Comparison of ENCODE assay signal across 8 cellular contexts in the genomic region with DNA sequence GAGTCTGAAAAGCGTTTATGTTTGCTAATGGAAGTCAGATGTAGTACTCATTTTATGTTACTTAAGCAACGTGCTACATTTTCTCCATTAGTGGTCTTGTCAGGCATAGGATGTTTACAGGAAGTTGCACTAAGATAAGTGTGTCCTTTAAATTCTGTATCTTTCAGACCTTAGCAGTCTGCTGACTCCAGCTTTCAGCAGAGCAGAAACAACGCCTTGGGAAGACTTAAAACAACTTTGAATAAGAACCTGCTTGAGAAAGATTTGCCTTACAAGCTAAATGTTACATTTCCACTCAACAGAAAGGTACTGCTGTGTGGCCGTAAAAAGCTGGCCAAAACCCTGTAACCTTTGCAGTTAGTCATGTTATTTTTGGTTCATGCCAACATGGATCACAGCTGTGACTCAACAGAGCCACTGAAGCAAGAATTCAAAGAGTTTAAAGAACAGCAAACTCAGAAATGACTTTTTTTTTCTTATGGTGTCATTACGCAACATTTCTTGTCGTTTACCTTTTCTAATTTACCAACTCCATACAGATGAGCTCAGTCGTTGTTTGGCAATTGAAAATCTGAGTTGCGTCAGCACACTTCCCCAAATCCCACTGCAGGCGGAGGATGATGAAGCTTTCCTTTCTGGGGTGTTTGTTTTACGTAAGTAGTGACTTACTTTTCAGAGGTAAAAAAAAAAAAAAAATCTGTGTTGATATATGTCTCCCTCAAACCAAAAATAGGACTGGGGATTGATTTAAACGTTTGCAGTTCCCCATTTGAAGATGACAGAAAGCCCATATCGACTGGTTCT. TPM values are rescaled to one million over a fixed set of nuclear protein-coding genes. Genes with fewer than 3 reads are reported as not detected.
DNase-seq lines count a peak whose midpoint lies in the region; ATAC-seq and TF ChIP-seq lines count a peak whose summit lies in the region.

No MANE protein-coding gene starts in this region.

- H3K9me3 ChIP-seq in hepatocyte (ENCODE audit: low read depth), result no peaks in the 10 kb centered on the region

- H3K27ac ChIP-seq in hepatocyte, result peak overlapping the region; percentile 82
- H3K27ac ChIP-seq in urinary bladder (ENCODE audit: low read depth), result peak overlapping the region; percentile 57

- CTCF ChIA-PET in activated naive CD4-positive, alpha-beta T cell treated with anti-CD3 and anti-CD28 coated beads for 36 hours (lab: Charles Lee), result interaction anchor here (0.6 to 0.7 kb wide), 3 partner anchors 10 to 298 kb away, joined by 3 to 4 read pairs (median 4); no protein-coding TSS in a partner anchor

- H3K4me3 Mint-ChIP-seq in activated naive CD4-positive, alpha-beta T cell treated with anti-CD3 and anti-CD28 coated beads for 36 hours, result peak overlapping the region; percentile 6
- peak overlapping the region; percentile 30 to 50 for H3K4me3 Mint-ChIP-seq in activated T-cell treated with anti-CD3 and anti-CD28 coated beads, Interleukin-2, amount 50 U/mL, for 72 hours

- no peaks in the 10 kb centered on the region for H4K20me1 ChIP-seq in hepatocyte (ENCODE audit: insufficient read depth, poor library complexity, severe bottlenecking)

- peak overlapping the region; percentile 86 for H3K27ac Mint-ChIP-seq in activated naive CD4-positive, alpha-beta T cell treated with anti-CD3 and anti-CD28 coated beads for 36 hours
- peak overlapping the region; percentile 7 for H3K27ac Mint-ChIP-seq in activated T-cell treated with anti-CD3 and anti-CD28 coated beads, Interleukin-2, amount 50 U/mL, for 72 hours

- peaks cover 1% of the 10 kb centered on the region for H3K36me3 Mint-ChIP-seq in activated naive CD4-positive, alpha-beta T cell treated with anti-CD3 and anti-CD28 coated beads for 36 hours (ENCODE audit: low read depth)
- H3K36me3 Mint-ChIP-seq in activated T-cell treated with anti-CD3 and anti-CD28 coated beads, Interleukin-2, amount 50 U/mL, for 72 hours (ENCODE audit: insufficient read depth in 2 of 2), result no peaks in the 10 kb centered on the region

- H3K4me1 ChIP-seq in hepatocyte (ENCODE audit: insufficient read depth) (peaks cover 5% of the 10 kb centered on the region), urinary bladder (ENCODE audit: insufficient read depth) (peaks cover 4% of the 10 kb centered on the region)

- H3K36me3 ChIP-seq in hepatocyte (replicated peaks; ENCODE audit: insufficient read depth, low read depth) (no peaks in the 10 kb centered on the region), urinary bladder (ENCODE audit: insufficient read depth) (no peaks in the 10 kb centered on the region)

- peak overlapping the region; percentile 63 for H3K4me2 ChIP-seq in hepatocyte

- peak overlapping the region; percentile 4 for H2AFZ ChIP-seq in hepatocyte

- DNase-seq in activated naive CD4-positive, alpha-beta T cell treated with anti-CD3 and anti-CD28 coated beads for 36 hours, result peak; percentile 45
- no peak for DNase-seq in activated naive CD4-positive, alpha-beta T cell (lab: John Stamatoyannopoulos, UW)
- DNase-seq in activated T-cell treated with anti-CD3 and anti-CD28 coated beads, Interleukin-2, amount 50 U/mL, for 72 hours, result peak; percentile 23 to 27
- peak; percentile 55 for DNase-seq in hepatocyte (ENCODE audit: low spot score)
- DNase-seq in effector CD4-positive, alpha-beta T cell, result no peak
- DNase-seq in stimulated activated naive CD4-positive, alpha-beta T cell (lab: John Stamatoyannopoulos, UW), result no peak

- no peaks in the 10 kb centered on the region for H3K27me3 ChIP-seq in hepatocyte

- H3K4me1 Mint-ChIP-seq in activated naive CD4-positive, alpha-beta T cell treated with anti-CD3 and anti-CD28 coated beads for 36 hours (ENCODE audit: low read depth), result peaks cover 13% of the 10 kb centered on the region
- peaks cover 16% of the 10 kb centered on the region for H3K4me1 Mint-ChIP-seq in activated T-cell treated with anti-CD3 and anti-CD28 coated beads, Interleukin-2, amount 50 U/mL, for 72 hours (ENCODE audit: low read depth)

- 29% methylated on average over 12 of the region's 12 CpGs for WGBS in hepatocyte (ENCODE audit: low lambda C conversion rate, missing lambda C conversion rate)
- WGBS in urinary bladder, result 24% methylated on average over 12 of the region's 12 CpGs

- H3K4me3 ChIP-seq in hepatocyte (no peak overlapping the region), urinary bladder (ENCODE audit: low read depth, low read length) (no peak overlapping the region)

- peak; percentile 92 to 93 for ATAC-seq in activated T-cell treated with anti-CD3 and anti-CD28 coated beads, Interleukin-2, amount 50 U/mL, for 72 hours (replicated peaks in 1 of 2)
- ATAC-seq in GM18502 (IDR thresholded peaks at IDR 0.05; ENCODE audit: poor library complexity, unreplicated experiment), result no peak

- H3K27me3 Mint-ChIP-seq in activated naive CD4-positive, alpha-beta T cell treated with anti-CD3 and anti-CD28 coated beads for 36 hours (ENCODE audit: low read depth), result peaks cover 3% of the 10 kb centered on the region
- H3K27me3 Mint-ChIP-seq in activated T-cell treated with anti-CD3 and anti-CD28 coated beads, Interleukin-2, amount 50 U/mL, for 72 hours (ENCODE audit: low read depth), result peaks cover 8% of the 10 kb centered on the region

- H3K79me2 ChIP-seq in hepatocyte, result no peaks in the 10 kb centered on the region

- H3K9me3 Mint-ChIP-seq in activated naive CD4-positive, alpha-beta T cell treated with anti-CD3 and anti-CD28 coated beads for 36 hours, result no peaks in the 10 kb centered on the region
- no peaks in the 10 kb centered on the region for H3K9me3 Mint-ChIP-seq in activated T-cell treated with anti-CD3 and anti-CD28 coated beads, Interleukin-2, amount 50 U/mL, for 72 hours

- no peak for TF ChIP-seq CTCF in hepatocyte (IDR thresholded peaks at IDR 0.05; ENCODE audit: poor library complexity)

- H3K9me2 ChIP-seq in hepatocyte (replicated peaks; ENCODE audit: insufficient read depth), result no peaks in the 10 kb centered on the region

- intact Hi-C loops in activated naive CD4-positive, alpha-beta T cell treated with anti-CD3 and anti-CD28 coated beads for 36 hours (cut with micrococcal nuclease), result loop anchor here (2.0 kb wide), 1 partner anchor 51 kb away; no protein-coding TSS in a partner anchor

RNA-seq across cellular contexts. Expression of a gene that starts 27.9 kb away (rescaled TPM):
- under 1 TPM; 0.32 to 0.36 TPM for total RNA-seq in activated naive CD4-positive, alpha-beta T cell treated with anti-CD3 and anti-CD28 coated beads for 36 hours
- 1 to 10 TPM in 1 of 2 donors, under 1 TPM in 1; 0.65 to 2.2 TPM for total RNA-seq in activated T-cell treated with anti-CD3 and anti-CD28 coated beads, Interleukin-2, amount 50 U/mL, for 72 hours
- total RNA-seq in hepatocyte (2.9 and 4.3 TPM in 2 replicates), urinary bladder (11.7 TPM)
- polyA plus RNA-seq in hepatocyte (3.5 and 4.0 TPM in 2 replicates), urinary bladder (3.8 TPM)

Comparison
In these comparisons a context has a peak if more than half of its experiments do, and no peak if none do; other contexts are left out.
1. DNase-seq: peak in activated naive CD4-positive, alpha-beta T cell treated with anti-CD3 and anti-CD28 coated beads for 36 hours (single experiment), activated T-cell treated with anti-CD3 and anti-CD28 coated beads, Interleukin-2, amount 50 U/mL, for 72 hours (2 of 2) and hepatocyte (single experiment); none in activated naive CD4-positive, alpha-beta T cell (0 of 4), effector CD4-positive, alpha-beta T cell (single experiment) and stimulated activated naive CD4-positive, alpha-beta T cell (0 of 6).